ENCODE assay signal across 9 cellular contexts in genomic region chr3:151265866-151266265, GRCh38. TPM values are rescaled to one million over a fixed set of nuclear protein-coding genes. Genes with fewer than 3 reads are reported as not detected.
DNase-seq lines count a peak whose midpoint lies in the region; ATAC-seq and TF ChIP-seq lines count a peak whose summit lies in the region.
"Had no signal": no experiment of that assay in that cellular context is flagged by ENCODE, and none has a peak within 500 bp of the region (broad histone marks: within the 10 kb centered on the region; RNA-seq: fewer than 3 reads in every experiment).

No MANE protein-coding gene starts in this region.

- H3K9ac ChIP-seq in PC-3 (ENCODE audit: low read length), result no peak overlapping the region

- H3K27me3 ChIP-seq in upper lobe of right lung (no peaks in the 10 kb centered on the region), PC-3 (ENCODE audit: low read length) (no peaks in the 10 kb centered on the region)

- H3K9me3 ChIP-seq in upper lobe of right lung, result no peaks in the 10 kb centered on the region
- H3K9me3 ChIP-seq in PC-3 (ENCODE audit: low read length), result no peaks in the 10 kb centered on the region

- no peaks in the 10 kb centered on the region for H3K79me2 ChIP-seq in PC-3 (ENCODE audit: low read length)

- H3K4me2 ChIP-seq in PC-3 (ENCODE audit: low read length), result no peak overlapping the region

- H2AFZ ChIP-seq in PC-3 (ENCODE audit: low read length), result no peak overlapping the region

- BruUV-seq in PC-3 (replicated peaks; lab: Mats Ljungman, UMichigan), result no TSS peak

- peak overlapping the region; percentile 55 for H3K27ac ChIP-seq in upper lobe of right lung
- no peak overlapping the region for H3K27ac ChIP-seq in RWPE1
- H3K27ac ChIP-seq in PC-3 (ENCODE audit: low read length), result no peak overlapping the region

- no peaks in the 10 kb centered on the region for H3F3A ChIP-seq in PC-3 (ENCODE audit: low read length, unreplicated experiment)

- ATAC-seq in GM19438 (IDR thresholded peaks at IDR 0.05; ENCODE audit: low read depth, unreplicated experiment), result peak; percentile 93
- peak; percentile 95 for ATAC-seq in HG03342 (IDR thresholded peaks at IDR 0.05; ENCODE audit: unreplicated experiment)
- ATAC-seq in upper lobe of right lung, result peak; percentile 90
- ATAC-seq in PC-3, result no peak

- no peaks in the 10 kb centered on the region for H3K9me2 ChIP-seq in PC-3 (replicated peaks; ENCODE audit: low read length)

- intact Hi-C loops in upper lobe of right lung (cut with DNase I), result no loop called here
- intact Hi-C loops in PC-3 (cut with micrococcal nuclease), result no loop called here

- H3K36me3 ChIP-seq in upper lobe of right lung (no peaks in the 10 kb centered on the region), PC-3 (ENCODE audit: low read depth, low read length) (no peaks in the 10 kb centered on the region)

- H4K20me1 ChIP-seq in PC-3 (ENCODE audit: low read length), result no peaks in the 10 kb centered on the region

- DNase-seq in AML-193 (lab: John Stamatoyannopoulos, UW) (peak; percentile 52 to 66), astrocyte of the hippocampus (ENCODE audit: low read depth, low spot score) (peak; percentile 23), upper lobe of right lung (no peak), RWPE1 (ENCODE audit: low spot score) (no peak), PC-3 (no peak)
- DNase-seq in stimulated activated CD4-positive, alpha-beta T cell treated with anti-CD3 and anti-CD28 coated beads, Interleukin-2, amount 100 ng/mL, for 24 hours, result no peak

- POLR2A ChIA-PET in RWPE1 (lab: Yijun Ruan, JAX; ENCODE audit: low non-redundant PET) (no interaction called here), PC-3 (lab: Charles Lee; ENCODE audit: unreplicated experiment) (no interaction called here)

- H3K4me1 ChIP-seq in upper lobe of right lung (no peaks in the 10 kb centered on the region), PC-3 (ENCODE audit: insufficient read depth, low read length) (no peaks in the 10 kb centered on the region)

- H3K4me3 ChIP-seq in upper lobe of right lung (no peak overlapping the region), PC-3 (ENCODE audit: low read length) (no peak overlapping the region)

- no peak for TF ChIP-seq CTCF in upper lobe of right lung (IDR thresholded peaks at IDR 0.05)
- TF ChIP-seq CTCF in RWPE1 (conservative IDR thresholded peaks at IDR 0.05; ENCODE audit: low read depth), result no peak
- TF ChIP-seq CTCF in PC-3 (conservative IDR thresholded peaks at IDR 0.05; ENCODE audit: low read depth, low read length), result no peak

- CTCF ChIA-PET in RWPE1 (lab: Yijun Ruan, JAX), result no interaction called here
- CTCF ChIA-PET in PC-3 (lab: Charles Lee), result no interaction called here

RNA-seq across cellular contexts. Expression of gene P2RY14, which starts 12.5 kb away (rescaled TPM):
- total RNA-seq in upper lobe of right lung, result 7.2 TPM
- total RNA-seq in PC-3 (2014; rRNA removed), result not detected in 2 replicates
- total RNA-seq: Daoy had no signal

RNA-seq across cellular contexts. Expression of gene GPR87, which starts 50.8 kb away (rescaled TPM):
- 0.67 TPM for total RNA-seq in upper lobe of right lung
- 13.3 and 14.5 TPM in 2 replicates for total RNA-seq in PC-3 (2014; rRNA removed)

Comparison
In these comparisons a context has a peak if more than half of its experiments do, and no peak if none do; other contexts are left out.
1. DNase-seq: peak in AML-193 (2 of 2) and astrocyte of the hippocampus (single experiment); none in upper lobe of right lung (single experiment), RWPE1 (single experiment), PC-3 (single experiment) and stimulated activated CD4-positive, alpha-beta T cell treated with anti-CD3 and anti-CD28 coated beads, Interleukin-2, amount 100 ng/mL, for 24 hours (0 of 2).